ENCODE assay signal across 8 cellular contexts in the genomic region with DNA sequence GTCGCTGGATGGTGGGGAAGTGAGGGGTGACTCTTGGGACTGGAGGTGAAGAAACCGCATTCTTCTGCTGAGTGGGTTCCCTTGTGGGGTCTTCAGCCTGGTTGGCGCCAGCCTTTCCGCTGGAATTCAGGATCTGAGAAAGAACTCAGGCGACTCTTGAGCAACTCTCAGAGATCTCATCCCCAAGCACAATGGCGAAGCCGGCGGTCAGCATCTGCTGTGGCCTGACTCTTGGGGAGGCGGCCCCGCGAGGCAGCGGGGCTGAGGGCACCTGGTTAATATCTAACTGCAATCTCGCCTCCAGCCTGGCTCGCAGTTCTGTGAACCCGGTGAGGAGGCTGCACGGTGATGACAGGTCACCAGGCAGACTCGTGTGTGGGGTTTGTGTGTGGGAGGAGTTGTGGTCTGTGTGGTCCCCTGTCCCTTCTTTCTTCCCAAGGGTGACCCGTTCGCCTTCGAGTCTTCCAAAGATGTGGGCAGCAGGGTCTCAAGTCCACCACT. TPM values are rescaled to one million over a fixed set of nuclear protein-coding genes. Genes with fewer than 3 reads are reported as not detected.
A peak's percentile ranks its signal among the peaks of the same experiment; 100 is the strongest.
DNase-seq lines count a peak whose midpoint lies in the region; ATAC-seq and TF ChIP-seq lines count a peak whose summit lies in the region.

No MANE protein-coding gene starts in this region.

- DNase-seq in AG08396 (ENCODE audit: low spot score) (peak; percentile 45), HPDE6-E6E7 (ENCODE audit: extremely low spot score) (peak; percentile 12), epithelial cell of proximal tubule (ENCODE audit: low read depth) (peak; percentile 36), thoracic aorta (ENCODE audit: low spot score) (no peak)
- DNase-seq in activated CD4-positive, alpha-beta T cell treated with anti-CD3 and anti-CD28 coated beads, Interleukin-2, amount 50 U/mL, for 1 hour: peak; percentile 4

- peak overlapping the region; percentile 75 to 91 for H3K9ac ChIP-seq in mucosa of rectum (ENCODE audit: low read depth in 1 of 2, low read length in 2 of 2)

- H3K27me3 ChIP-seq in mucosa of rectum (ENCODE audit: control insufficient read depth in 2 of 2, insufficient read depth in 2 of 2, low read length in 2 of 2): no peaks in the 10 kb centered on the region
- no peaks in the 10 kb centered on the region for H3K27me3 ChIP-seq in thoracic aorta (replicated peaks; ENCODE audit: insufficient read depth)

- TF ChIP-seq CTCF in epithelial cell of proximal tubule (conservative IDR thresholded peaks at IDR 0.05; ENCODE audit: low read depth, low read length): no peak
- TF ChIP-seq CTCF in thoracic aorta (IDR thresholded peaks at IDR 0.05): no peak

- peak; percentile 23 for ATAC-seq in GM18867 (IDR thresholded peaks at IDR 0.05; ENCODE audit: unreplicated experiment)
- ATAC-seq in thoracic aorta (ENCODE audit: insufficient number of reproducible peaks, low FRiP score, low read depth): no peak
- ATAC-seq in GM21737 (IDR thresholded peaks at IDR 0.05; ENCODE audit: unreplicated experiment): no peak

- peaks cover 8 to 15% of the 10 kb centered on the region in 2 donors for H3K4me1 ChIP-seq in mucosa of rectum (ENCODE audit: control insufficient read depth in 2 of 2, insufficient read depth in 2 of 2, low read length in 2 of 2)
- peaks cover 9 to 19% of the 10 kb centered on the region in 2 donors for H3K4me1 ChIP-seq in thoracic aorta (ENCODE audit: control insufficient read depth in 1 of 2, low read depth in 2 of 2)

- H3K27ac ChIP-seq in mucosa of rectum (ENCODE audit: low read depth in 2 of 2, low read length in 2 of 2) (peak overlapping the region; percentile 90 to 94), thoracic aorta (peak overlapping the region; percentile 88 to 96)

- H3K9me3 ChIP-seq in mucosa of rectum (ENCODE audit: control insufficient read depth in 2 of 2, low read length in 2 of 2): no peaks in the 10 kb centered on the region
- H3K9me3 ChIP-seq in thoracic aorta: peaks cover 15% of the 10 kb centered on the region

- H3K36me3 ChIP-seq in mucosa of rectum (ENCODE audit: control insufficient read depth in 2 of 2, insufficient read depth in 2 of 2, low read length in 2 of 2) (no peaks in the 10 kb centered on the region), thoracic aorta (no peaks in the 10 kb centered on the region)

- H3K4me3 ChIP-seq in epithelial cell of proximal tubule (ENCODE audit: low read depth, low read length) (peak overlapping the region; percentile 81), mucosa of rectum (ENCODE audit: low read length in 2 of 2) (peak overlapping the region; percentile 87), thoracic aorta (peak overlapping the region; percentile 85)

RNA-seq across cellular contexts. Expression of a gene that starts 0.9 kb away (rescaled TPM):
- total RNA-seq in epithelial cell of proximal tubule (1.2 and 2.0 TPM in 2 replicates), thoracic aorta (10 to 100 TPM; 12.1 to 16.5 TPM)

RNA-seq across cellular contexts. Expression of a gene that starts 28.9 kb away (rescaled TPM):
- total RNA-seq in epithelial cell of proximal tubule (6.5 and 7.4 TPM in 2 replicates), thoracic aorta (10 to 100 TPM in 1 of 2 donors, 1 to 10 TPM in 1; 8.2 to 11.0 TPM)

RNA-seq across cellular contexts. Expression of a gene that starts 30.6 kb away (rescaled TPM):
- total RNA-seq in epithelial cell of proximal tubule (0.17 and 0.29 TPM in 2 replicates), thoracic aorta (1 to 10 TPM; 3.7 to 3.9 TPM)

RNA-seq across cellular contexts. Expression of a gene that starts 46.4 kb away (rescaled TPM):
- total RNA-seq in epithelial cell of proximal tubule (2.7 and 2.9 TPM in 2 replicates), thoracic aorta (10 to 100 TPM in 1 of 2 donors, 1 to 10 TPM in 1; 7.3 to 23.5 TPM)
